ENCODE assay signal across 14 cellular contexts in genomic region chr6:150767585-150768164, GRCh38.
DNase-seq lines count a peak whose midpoint lies in the region; ATAC-seq and TF ChIP-seq lines count a peak whose summit lies in the region.
"Had no signal": no experiment of that assay in that cellular context is flagged by ENCODE, and none has a peak within 500 bp of the region (broad histone marks: within the 10 kb centered on the region; RNA-seq: fewer than 3 reads in every experiment).

No MANE protein-coding gene starts in this region.

- no peak for TF ChIP-seq CTCF in fibroblast of pulmonary artery (IDR thresholded peaks at IDR 0.05; ENCODE audit: low read length, missing control alignments)

- peaks cover 15 to 24% of the 10 kb centered on the region in 2 donors for H3K36me3 Mint-ChIP-seq in naive B cell
- H3K36me3 Mint-ChIP-seq: activated naive CD4-positive, alpha-beta T cell treated with anti-CD3 and anti-CD28 coated beads, Interleukin-2, amount 50 U/mL, for 24 hours had no signal

- peak overlapping the region in 4 of 6 donors; percentile 47 to 91 (median 65) for H3K27ac Mint-ChIP-seq in naive B cell
- H3K27ac Mint-ChIP-seq: activated naive CD4-positive, alpha-beta T cell treated with anti-CD3 and anti-CD28 coated beads, Interleukin-2, amount 50 U/mL, for 24 hours had no signal

- ATAC-seq in Right ventricle myocardium inferior = peak; percentile 20
- no peak for ATAC-seq in naive B cell (ENCODE audit: low read depth in 2 of 2)

- no peak for TF ChIP-seq POLR2A in erythroblast (IDR thresholded peaks at IDR 0.05; ENCODE audit: low read length)

- peaks cover 40 to 54% (median 41%) of the 10 kb centered on the region in 3 donors for H3K4me1 Mint-ChIP-seq in naive B cell
- H3K4me1 Mint-ChIP-seq: activated naive CD4-positive, alpha-beta T cell treated with anti-CD3 and anti-CD28 coated beads, Interleukin-2, amount 50 U/mL, for 24 hours had no signal

- intact Hi-C loops in Right ventricle myocardium inferior (cut with DNase I) = no loop called here
- intact Hi-C loops in cardiac septum (cut with DNase I) = no loop called here

- H3K9me3 Mint-ChIP-seq in naive B cell = peaks cover 0 to 2% (median 0%) of the 10 kb centered on the region in 7 donors
- H3K9me3 Mint-ChIP-seq: activated naive CD4-positive, alpha-beta T cell treated with anti-CD3 and anti-CD28 coated beads, Interleukin-2, amount 50 U/mL, for 24 hours had no signal

- no peaks in the 10 kb centered on the region for H3K27me3 Mint-ChIP-seq in naive B cell

- H3K4me3 Mint-ChIP-seq in naive B cell = no peak overlapping the region
- H3K4me3 Mint-ChIP-seq: activated naive CD4-positive, alpha-beta T cell treated with anti-CD3 and anti-CD28 coated beads, Interleukin-2, amount 50 U/mL, for 24 hours had no signal

- H3K4me3 ChIP-seq in fibroblast of pulmonary artery (replicated peaks; ENCODE audit: low read depth, low read length) = no peak overlapping the region
- H3K4me3 ChIP-seq: testis had no signal

- DNase-seq in Right ventricle myocardium inferior (ENCODE audit: missing footprints) (no peak), cardiac septum (ENCODE audit: low spot score) (no peak), fibroblast of pulmonary artery (ENCODE audit: low read depth) (peak; percentile 24), naive B cell (no peak), NCI-H82 (lab: John Stamatoyannopoulos, UW) (no peak), erythroblast (lab: John Stamatoyannopoulos, UW) (no peak), NK-92 (lab: John Stamatoyannopoulos, UW; ENCODE audit: unreplicated experiment) (no peak), GM03348 (ENCODE audit: low spot score) (no peak)
- DNase-seq: activated CD4-positive, CD25-positive, alpha-beta regulatory T cell treated with anti-CD3 and anti-CD28 coated beads, Interleukin-2, amount 50 U/mL, for 72 hours; esophagus squamous epithelium; GOT3; NCI-H1105 treated with DMSO at 0.1 percent for 48 hours; testis had no signal
